9 cellular contexts compared by ENCODE assay signal in the genomic region with DNA sequence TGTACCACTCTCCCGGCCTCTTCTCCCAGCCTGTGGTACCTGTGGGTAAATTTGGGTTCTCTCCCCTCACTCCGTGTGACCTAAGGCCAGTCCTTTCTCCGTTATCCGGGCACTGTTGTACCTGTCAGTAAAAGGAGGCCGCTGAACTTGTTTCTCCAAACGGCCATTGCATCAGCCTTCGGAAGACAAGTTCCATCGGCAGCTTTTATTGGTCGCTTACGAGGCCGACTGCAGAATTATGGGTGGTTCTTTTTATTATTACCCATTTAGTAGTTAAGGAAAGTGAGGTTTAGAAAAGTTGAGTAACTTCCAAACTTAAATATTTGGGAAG. TPM values are rescaled to one million over a fixed set of nuclear protein-coding genes. Genes with fewer than 3 reads are reported as not detected.
A peak's percentile ranks its signal among the peaks of the same experiment; 100 is the strongest.
DNase-seq lines count a peak whose midpoint lies in the region; ATAC-seq and TF ChIP-seq lines count a peak whose summit lies in the region.
"Had no signal": no experiment of that assay in that cellular context is flagged by ENCODE, and none has a peak within 500 bp of the region (broad histone marks: within the 10 kb centered on the region; RNA-seq: fewer than 3 reads in every experiment).

No MANE protein-coding gene starts in this region.

- H3K27ac ChIP-seq in GM23338 (ENCODE audit: low read depth) (peak overlapping the region; percentile 94), PC-3 (ENCODE audit: low read length) (peak overlapping the region; percentile 42), lower lobe of right lung (peak overlapping the region; percentile 82), transverse colon (peak overlapping the region; percentile 76 to 91 (median 87))

- peak overlapping the region; percentile 92 for H3K9ac ChIP-seq in PC-3 (ENCODE audit: low read length)

- CTCF ChIA-PET in Calu3 (lab: Charles Lee) (interaction anchor here (0.6 to 3.1 kb wide), 4 partner anchors 12 to 488 kb away, joined by 3 to 23 read pairs (median 3); a partner anchor contains a TSS), PC-3 (lab: Charles Lee) (interaction anchor here (0.6 to 1.0 kb wide), 4 partner anchors 12 to 31 kb away, joined by 3 to 4 read pairs (median 3); a partner anchor contains a TSS)

- in situ Hi-C loops in transverse colon (cut with MboI; ENCODE audit: low pct_ligation_motif_present in 1 of 4, low pct_unique_long_range_greater_than_20kb in 1 of 4, low sequenced_read_pairs in 3 of 4) = loop anchor here in 1 of 4 donors (25.0 kb wide), 1 partner anchor 216 kb away; a partner anchor contains a TSS

- H3K36me3 ChIP-seq in GM23338 (ENCODE audit: insufficient read depth) (peaks cover 35% of the 10 kb centered on the region), PC-3 (ENCODE audit: low read depth, low read length) (peaks cover 38% of the 10 kb centered on the region), lower lobe of right lung (peaks cover 31% of the 10 kb centered on the region), transverse colon (peaks cover 0 to 20% (median 10%) of the 10 kb centered on the region in 4 donors)

- H3K79me2 ChIP-seq in GM23338 (replicated peaks; ENCODE audit: insufficient read depth) (peaks cover 53% of the 10 kb centered on the region), PC-3 (ENCODE audit: low read length) (peaks cover 54% of the 10 kb centered on the region)

- H4K20me1 ChIP-seq in GM23338 (replicated peaks; ENCODE audit: insufficient read depth) (peaks cover 26% of the 10 kb centered on the region), PC-3 (ENCODE audit: low read length) (peaks cover 13% of the 10 kb centered on the region)

- intact Hi-C loops in Calu3 (cut with micrococcal nuclease; ENCODE audit: unreplicated experiment) (no loop called here), PC-3 (cut with micrococcal nuclease) (loop anchor here (1.0 to 5.0 kb wide), 3 partner anchors 11 to 204 kb away; a partner anchor contains a TSS), lower lobe of right lung (cut with DNase I) (no loop called here), transverse colon (cut with DNase I; ENCODE audit: low total_unique reads) (no loop called here)

- BruUV-seq in Calu3 (replicated peaks; lab: Mats Ljungman, UMichigan) (no TSS peak), PC-3 (replicated peaks; lab: Mats Ljungman, UMichigan) (no TSS peak)

- H3K4me1 ChIP-seq in GM23338 (ENCODE audit: insufficient read depth) = no peaks in the 10 kb centered on the region
- peaks cover 22% of the 10 kb centered on the region for H3K4me1 ChIP-seq in PC-3 (ENCODE audit: insufficient read depth, low read length)
- H3K4me1 ChIP-seq in lower lobe of right lung = peaks cover 29% of the 10 kb centered on the region
- peaks cover 4 to 28% (median 12%) of the 10 kb centered on the region in 4 donors for H3K4me1 ChIP-seq in transverse colon

- TF ChIP-seq POLR2A in transverse colon (IDR thresholded peaks at IDR 0.05) = no peak

- no peak for TF ChIP-seq EP300 in transverse colon (IDR thresholded peaks at IDR 0.05; ENCODE audit: low read depth)

- H3K9me3 Mint-ChIP-seq in Calu3 (ENCODE audit: low read depth, unreplicated experiment) (no peaks in the 10 kb centered on the region), GM23338 (no peaks in the 10 kb centered on the region), chondrocyte (ENCODE audit: low read depth) (no peaks in the 10 kb centered on the region)

- H3K36me3 Mint-ChIP-seq in Calu3 (ENCODE audit: insufficient read depth, unreplicated experiment) = peaks cover 61% of the 10 kb centered on the region
- H3K36me3 Mint-ChIP-seq in GM23338 (ENCODE audit: low read depth) = peaks cover 48% of the 10 kb centered on the region
- H3K36me3 Mint-ChIP-seq in chondrocyte (ENCODE audit: low read depth) = peaks cover 20% of the 10 kb centered on the region

- no peaks in the 10 kb centered on the region for H3K9me2 ChIP-seq in GM23338 (ENCODE audit: insufficient read depth)
- no peaks in the 10 kb centered on the region for H3K9me2 ChIP-seq in PC-3 (replicated peaks; ENCODE audit: low read length)

- H3K9me3 ChIP-seq in PC-3 (ENCODE audit: low read length) (no peaks in the 10 kb centered on the region), lower lobe of right lung (no peaks in the 10 kb centered on the region), transverse colon (no peaks in the 10 kb centered on the region)

- ATAC-seq in GM23338 (peak; percentile 38), PC-3 (peak; percentile 6), lower lobe of right lung (peak in 1 of 2 donors; percentile 4), GM21390 (IDR thresholded peaks at IDR 0.05; ENCODE audit: unreplicated experiment) (no peak)

- H3F3A ChIP-seq in GM23338 (replicated peaks; ENCODE audit: low read depth) = no peaks in the 10 kb centered on the region
- H3F3A ChIP-seq in PC-3 (ENCODE audit: low read length, unreplicated experiment) = no peaks in the 10 kb centered on the region

- DNase-seq in Calu3 = peak; percentile 19
- peak; percentile 61 for DNase-seq in GM23338 (ENCODE audit: low spot score)
- peak; percentile 52 for DNase-seq in PC-3
- DNase-seq in chondrocyte (ENCODE audit: low spot score) = no peak
- DNase-seq in lower lobe of right lung = no peak
- DNase-seq in transverse colon = no peak
- DNase-seq in A172 (ENCODE audit: low spot score) = no peak

- H3K27ac Mint-ChIP-seq in Calu3 (ENCODE audit: unreplicated experiment) (peak overlapping the region; percentile 93), GM23338 (peak overlapping the region; percentile 94), chondrocyte (ENCODE audit: unreplicated experiment) (peak overlapping the region; percentile 99)

- peak overlapping the region; percentile 96 for H3K4me3 Mint-ChIP-seq in Calu3 (ENCODE audit: low read depth, unreplicated experiment)
- H3K4me3 Mint-ChIP-seq in GM23338 = peak overlapping the region; percentile 94
- H3K4me3 Mint-ChIP-seq in chondrocyte (ENCODE audit: unreplicated experiment) = peak overlapping the region; percentile 91

- H3K27me3 ChIP-seq in GM23338 (ENCODE audit: insufficient read depth) (no peaks in the 10 kb centered on the region), PC-3 (ENCODE audit: low read length) (no peaks in the 10 kb centered on the region), lower lobe of right lung (ENCODE audit: low read depth) (no peaks in the 10 kb centered on the region), transverse colon (no peaks in the 10 kb centered on the region)

- H3K4me3 ChIP-seq in GM23338 (peak overlapping the region; percentile 82), PC-3 (ENCODE audit: low read length) (peak overlapping the region; percentile 81), lower lobe of right lung (peak overlapping the region; percentile 92), transverse colon (peak overlapping the region; percentile 50 to 84 (median 61))

- H3K27me3 Mint-ChIP-seq in Calu3 (ENCODE audit: unreplicated experiment) (no peaks in the 10 kb centered on the region), GM23338 (ENCODE audit: insufficient read depth, low read depth, poor library complexity) (no peaks in the 10 kb centered on the region), chondrocyte (ENCODE audit: low read depth) (no peaks in the 10 kb centered on the region)

- TF ChIP-seq CTCF in Calu3 (IDR thresholded peaks at IDR 0.05; ENCODE audit: unreplicated experiment) (no peak), GM23338 (conservative IDR thresholded peaks at IDR 0.05; ENCODE audit: low read depth in 2 of 2) (no peak), PC-3 (conservative IDR thresholded peaks at IDR 0.05; ENCODE audit: low read depth, low read length) (no peak), chondrocyte (IDR thresholded peaks at IDR 0.05) (no peak), lower lobe of right lung (IDR thresholded peaks at IDR 0.05) (no peak), transverse colon (IDR thresholded peaks at IDR 0.05) (no peak)

- WGBS in transverse colon (ENCODE audit: low coverage in 1 of 2), 2 donors = 2% methylated on average over 11 of the region's 11 CpGs; no CpG with 5 or more reads in 1 of the 2 donors

- no peak overlapping the region; the same call in 1 of the 2 replicates for H2AFZ ChIP-seq in GM23338
- H2AFZ ChIP-seq in PC-3 (ENCODE audit: low read length) = peak overlapping the region; percentile 93

- H3K4me2 ChIP-seq in GM23338 (peak overlapping the region; percentile 97), PC-3 (ENCODE audit: low read length) (peak overlapping the region; percentile 86)

- POLR2A ChIA-PET in PC-3 (lab: Charles Lee; ENCODE audit: unreplicated experiment) = interaction anchor here (0.5 to 1.3 kb wide), 3 partner anchors 12 to 216 kb away, joined by 5 to 15 read pairs (median 9); a partner anchor contains a TSS

- H3K4me1 Mint-ChIP-seq in Calu3 (ENCODE audit: low read depth, unreplicated experiment) = peaks cover 38% of the 10 kb centered on the region
- peaks cover 7% of the 10 kb centered on the region; the same call in 2 of the 3 replicates for H3K4me1 Mint-ChIP-seq in GM23338
- peaks cover 47% of the 10 kb centered on the region for H3K4me1 Mint-ChIP-seq in chondrocyte (ENCODE audit: low read depth)

TF ChIP-seq in GM23338, 12 proteins besides CTCF, POLR2A, EP300 and RAD21 (continues in another document):
- TF ChIP-seq ZNF114 (CRISPR knock-in tag; IDR thresholded peaks at IDR 0.05) = no peak
- TF ChIP-seq JUNB (IDR thresholded peaks at IDR 0.05; ENCODE audit: unreplicated experiment) = no peak
- TF ChIP-seq POLR2AphosphoS5 (IDR thresholded peaks at IDR 0.05; ENCODE audit: low read depth) = no peak
- TF ChIP-seq CREB1 (CRISPR knock-in tag; IDR thresholded peaks at IDR 0.05; ENCODE audit: low read depth) = no peak

RNA-seq across cellular contexts. Expression of a gene that starts 0.6 kb away (rescaled TPM):
- total RNA-seq in Calu3 (2022) (28.2 and 31.0 TPM in 2 replicates), PC-3 (2014; rRNA removed) (43.8 and 49.4 TPM in 2 replicates), chondrocyte (13.2 to 27.3 TPM (median 25.5 TPM) in 3 replicates), lower lobe of right lung (15.1 TPM), transverse colon (10 to 100 TPM in 1 of 4 donors, 1 to 10 TPM in 3; 2.2 to 10.6 (median 6.4) TPM)
- total RNA-seq in GM23338 (2014; rRNA removed; shearing (Covaris generic)) = 58.8 and 62.2 TPM in 2 replicates
- polyA plus RNA-seq in GM23338 (2016; fragmentation: Nextera tagmentation; extraction: Ambion mirVana) = 15.5 and 20.2 TPM in 2 replicates
- total RNA-seq in A172 (2014; rRNA removed; shearing (Covaris generic)) = 23.3 and 28.3 TPM in 2 replicates

RNA-seq across cellular contexts. Expression of a gene that starts 12.0 kb away (rescaled TPM):
- total RNA-seq in Calu3 (2022) = 29.2 and 29.9 TPM in 2 replicates
- total RNA-seq in GM23338 (2014; rRNA removed; shearing (Covaris generic)) = 10.6 and 14.7 TPM in 2 replicates
- polyA plus RNA-seq in GM23338 (2016; fragmentation: Nextera tagmentation; extraction: Ambion mirVana) = 5.9 and 6.7 TPM in 2 replicates
- total RNA-seq in PC-3 (2014; rRNA removed) = 11.9 and 12.8 TPM in 2 replicates
- total RNA-seq in chondrocyte = 7.1 to 11.1 TPM (median 7.3 TPM) in 3 replicates
- total RNA-seq in lower lobe of right lung = 5.9 TPM
- total RNA-seq in transverse colon = 1 to 10 TPM in 3 of 4 donors, under 1 TPM in 1; 0.75 to 5.4 (median 2.8) TPM
- 15.7 and 19.7 TPM in 2 replicates for total RNA-seq in A172 (2014; rRNA removed; shearing (Covaris generic))

RNA-seq across cellular contexts. Expression of a gene that starts 33.2 kb away (rescaled TPM):
- total RNA-seq in Calu3 (2022) = not detected in 2 replicates
- not detected in 2 replicates for total RNA-seq in GM23338 (2014; rRNA removed; shearing (Covaris generic))
- not detected in 2 replicates for polyA plus RNA-seq in GM23338 (2016; fragmentation: Nextera tagmentation; extraction: Ambion mirVana)
- total RNA-seq in PC-3 (2014; rRNA removed) = not detected in 2 replicates
- total RNA-seq in chondrocyte = 1.1 to 4.6 TPM (median 3.4 TPM) in 3 replicates
- not detected for total RNA-seq in lower lobe of right lung
- total RNA-seq in transverse colon = not detected
- total RNA-seq in A172 (2014; rRNA removed; shearing (Covaris generic)) = not detected in 2 replicates
- total RNA-seq: T-helper 1 cell treated with Interleukin-12 subunit alpha and Interleukin-12 subunit beta and Interleukin-4 antibody, amounts not matched to agents 30 ng/mL and 1 ng/mL, for 36 hours had no signal

Comparison
In these comparisons a context has a peak if more than half of its experiments do, and no peak if none do; other contexts are left out.
1. DNase-seq: peak in Calu3 (single experiment), GM23338 (single experiment) and PC-3 (single experiment); none in chondrocyte (single experiment), lower lobe of right lung (single experiment), transverse colon (single experiment) and A172 (single experiment).
2. H3K27ac ChIP-seq: peak in every context shown above with its lines; median percentile 94 in GM23338; 87 in transverse colon; 82 in lower lobe of right lung; 42 in PC-3.
3. Peak in every context shown above with its lines, with median percentiles within 50 percentile points of each other: H3K27ac Mint-ChIP-seq, H3K4me3 Mint-ChIP-seq and H3K4me3 ChIP-seq.